Comparison of ENCODE assay signal across 25 cellular contexts in genomic region chr2:60907329-60907728, GRCh38.
"Had no signal": no experiment of that assay in that cellular context is flagged by ENCODE, and none has a peak within 500 bp of the region (broad histone marks: within the 10 kb centered on the region; RNA-seq: fewer than 3 reads in every experiment).

No MANE protein-coding gene starts in this region.

- H3K9me3 ChIP-seq: lower lobe of right lung, neutrophil, psoas muscle, right atrium auricular region, right lobe of liver, tibial nerve, vagina had no signal

- H3K27me3 Mint-ChIP-seq: stimulated activated naive CD8-positive, alpha-beta T cell treated with anti-CD3 and anti-CD28 coated beads, Interleukin-15, amount 100 ng/mL, for 72 hours; type B pancreatic cell had no signal

- H3K27me3 ChIP-seq: hepatocyte, neural progenitor cell, neutrophil, right atrium auricular region, right lobe of liver, tibial nerve, vagina had no signal

- H3K4me1 ChIP-seq: lower lobe of right lung, neural progenitor cell, parathyroid adenoma, psoas muscle, right atrium auricular region, right lobe of liver, tibial nerve, vagina had no signal

- DNase-seq: islet precursor cell; left cardiac atrium; lower lobe of right lung; mammary epithelial cell; mesenchymal stem cell; natural killer cell; nephron progenitor cell; occipital lobe; psoas muscle; right lobe of liver; stimulated activated CD4-positive, alpha-beta T cell treated with anti-CD3 and anti-CD28 coated beads, Interleukin-1b, Interleukin-23, amount 100 ng/mL, for 48 hours; stimulated activated CD4-positive, alpha-beta T cell treated with anti-CD3 and anti-CD28 coated beads, Interleukin-2, amount 100 ng/mL, for 48 hours; stimulated activated naive CD4-positive, alpha-beta T cell treated with Interleukin-2 at 50 U/mL for 16 hours; stimulated activated naive CD8-positive, alpha-beta T cell treated with anti-CD3 and anti-CD28 coated beads, Interleukin-15, amount 100 ng/mL, for 72 hours; substantia nigra had no signal

- H3K9me3 Mint-ChIP-seq: natural killer cell; neural progenitor cell; stimulated activated naive CD8-positive, alpha-beta T cell treated with anti-CD3 and anti-CD28 coated beads, Interleukin-15, amount 100 ng/mL, for 72 hours; type B pancreatic cell had no signal

- H3K27ac Mint-ChIP-seq: nephron progenitor cell, neural progenitor cell, type B pancreatic cell had no signal

- H3K27ac ChIP-seq: hepatocyte, lower lobe of right lung, neural progenitor cell, neutrophil, parathyroid adenoma, psoas muscle, right atrium auricular region, right lobe of liver, tibial nerve, vagina had no signal

- ATAC-seq: left cardiac atrium; left lobe of liver; lower lobe of right lung; psoas muscle; right lobe of liver; stimulated activated naive CD8-positive, alpha-beta T cell treated with anti-CD3 and anti-CD28 coated beads, Interleukin-15, amount 100 ng/mL, for 72 hours had no signal

- H3K36me3 ChIP-seq: neural progenitor cell had no signal

- H3K4me3 ChIP-seq: hepatocyte, lower lobe of right lung, neural progenitor cell, psoas muscle, right atrium auricular region, right lobe of liver, smooth muscle cell, tibial nerve, vagina had no signal

- H3K4me3 Mint-ChIP-seq: nephron progenitor cell; neural progenitor cell; stimulated activated naive CD8-positive, alpha-beta T cell treated with anti-CD3 and anti-CD28 coated beads, Interleukin-15, amount 100 ng/mL, for 72 hours; type B pancreatic cell had no signal

- H3K4me1 Mint-ChIP-seq: nephron progenitor cell, neural progenitor cell had no signal
